ENCODE assay signal across 8 cellular contexts in genomic region chr2:73071452-73072399, GRCh38. TPM values are rescaled to one million over a fixed set of nuclear protein-coding genes. Genes with fewer than 3 reads are reported as not detected.
DNase-seq lines count a peak whose midpoint lies in the region; ATAC-seq and TF ChIP-seq lines count a peak whose summit lies in the region.

Gene SFXN5, minus strand, starts transcription at chr2:73071712. Its CDS starts 7 bp downstream, at chr2:73071705.

- CTCF ChIA-PET in Calu3 (lab: Charles Lee) = interaction anchor here (0.7 kb wide), 1 partner anchor 105 kb away, joined by 4 read pairs; no protein-coding TSS in a partner anchor

- peak; percentile 68 for ATAC-seq in GM21423 (IDR thresholded peaks at IDR 0.05; ENCODE audit: unreplicated experiment)

- no peaks in the 10 kb centered on the region for H3K36me3 ChIP-seq in HUES64 (ENCODE audit: insufficient read depth, low read length)
- no peaks in the 10 kb centered on the region for H3K36me3 ChIP-seq in OCI-LY1 (ENCODE audit: insufficient read depth, low read length)

- H3K27ac ChIP-seq in HUES64 (ENCODE audit: low read depth, low read length) (peak within 1 kb of the TSS; percentile 90), OCI-LY1 (ENCODE audit: low read depth, low read length, poor library complexity, severe bottlenecking) (peak within 1 kb of the TSS; percentile 39)

- intact Hi-C loops in Calu3 (cut with micrococcal nuclease; ENCODE audit: unreplicated experiment) = loop anchor here (5.0 to 10.0 kb wide), 2 partner anchors 77 to 91 kb away; no protein-coding TSS in a partner anchor

- no peaks in the 10 kb centered on the region for H3K9me3 Mint-ChIP-seq in Calu3 (ENCODE audit: low read depth, unreplicated experiment)
- no peaks in the 10 kb centered on the region for H3K9me3 Mint-ChIP-seq in endothelial cell (ENCODE audit: unreplicated experiment)

- H3K4me2 ChIP-seq in OCI-LY1 (ENCODE audit: low read length) = peak within 1 kb of the TSS; percentile 97

- H3K79me2 ChIP-seq in OCI-LY1 (ENCODE audit: insufficient read depth, low read length) = no peaks in the 10 kb centered on the region

- H3K27me3 ChIP-seq in HUES64 (ENCODE audit: insufficient read depth, low read length) (no peaks in the 10 kb centered on the region), OCI-LY1 (ENCODE audit: insufficient read depth, low read length) (no peaks in the 10 kb centered on the region; the same call in 1 of the 2 replicates)

- H3K9ac ChIP-seq in HUES64 (ENCODE audit: low read depth, low read length) (peak within 1 kb of the TSS; percentile 88), OCI-LY1 (ENCODE audit: low read length) (peak within 1 kb of the TSS; percentile 81)

- DNase-seq in Calu3 (peak; percentile 92), endothelial cell (ENCODE audit: low spot score) (peak; percentile 92), midbrain (lab: John Stamatoyannopoulos, UW) (peak; percentile 93)
- peak; percentile 85 for DNase-seq in activated CD8-positive, alpha-beta memory T cell treated with anti-CD3 and anti-CD28 coated beads, Interleukin-2, amount 50 U/mL, for 4 hours
- DNase-seq in stimulated activated CD8-positive, alpha-beta memory T cell treated with anti-CD3 and anti-CD28 coated beads, Interleukin-2, amount 100 ng/mL, for 1 hour (ENCODE audit: low read depth in 2 of 2) = peak; percentile 73 to 81

- no peaks in the 10 kb centered on the region for H3K9me2 ChIP-seq in OCI-LY1 (ENCODE audit: low read depth, low read length)

- H3K9me3 ChIP-seq in HUES64 (ENCODE audit: insufficient read depth, low read depth, low read length) (no peaks in the 10 kb centered on the region), OCI-LY1 (ENCODE audit: low read length) (no peaks in the 10 kb centered on the region)

- H4K20me1 ChIP-seq in OCI-LY1 (ENCODE audit: insufficient read depth, low read length) = no peaks in the 10 kb centered on the region

- peaks cover 25% of the 10 kb centered on the region for H3K4me1 Mint-ChIP-seq in Calu3 (ENCODE audit: low read depth, unreplicated experiment)
- H3K4me1 Mint-ChIP-seq in endothelial cell (ENCODE audit: unreplicated experiment) = peaks cover 32% of the 10 kb centered on the region

- H3K27me3 Mint-ChIP-seq in Calu3 (ENCODE audit: unreplicated experiment) (no peaks in the 10 kb centered on the region), endothelial cell (ENCODE audit: unreplicated experiment) (peaks cover 16% of the 10 kb centered on the region)

- no TSS peak for BruUV-seq in Calu3 (replicated peaks; lab: Mats Ljungman, UMichigan)

- H3F3A ChIP-seq in OCI-LY1 (ENCODE audit: insufficient read depth, low read length) = no peaks in the 10 kb centered on the region

- no peak for TF ChIP-seq CTCF in Calu3 (IDR thresholded peaks at IDR 0.05; ENCODE audit: unreplicated experiment)
- peak; percentile 9; the same call in 1 of the 2 replicates for TF ChIP-seq CTCF in OCI-LY1 (IDR thresholded peaks at IDR 0.05; ENCODE audit: low read length)
- TF ChIP-seq CTCF in endothelial cell (IDR thresholded peaks at IDR 0.05; ENCODE audit: unreplicated experiment) = no peak

- H3K4me3 ChIP-seq in HUES64 (ENCODE audit: low read length) = peak within 1 kb of the TSS; percentile 85
- peak within 1 kb of the TSS; percentile 93 for H3K4me3 ChIP-seq in OCI-LY1 (ENCODE audit: low read depth, low read length, poor library complexity, severe bottlenecking)

- peak within 1 kb of the TSS; percentile 86 for H2AFZ ChIP-seq in OCI-LY1 (ENCODE audit: low read length)

- 5% methylated on average over 69 of the region's 69 CpGs for WGBS in HUES64

- H3K4me3 Mint-ChIP-seq in Calu3 (ENCODE audit: low read depth, unreplicated experiment) = peak within 1 kb of the TSS; percentile 86
- H3K4me3 Mint-ChIP-seq in endothelial cell (ENCODE audit: unreplicated experiment) = peak within 1 kb of the TSS; percentile 94

- H3K36me3 Mint-ChIP-seq in Calu3 (ENCODE audit: insufficient read depth, unreplicated experiment) (peaks cover 35% of the 10 kb centered on the region), endothelial cell (ENCODE audit: low read depth, unreplicated experiment) (peaks cover 25% of the 10 kb centered on the region)

- H3K4me1 ChIP-seq in HUES64 (ENCODE audit: insufficient read depth, low read length) (peaks cover 18% of the 10 kb centered on the region; the same call in 1 of the 2 replicates), OCI-LY1 (ENCODE audit: insufficient read depth, low read length, severe bottlenecking) (peaks cover 21% of the 10 kb centered on the region)

- peak within 1 kb of the TSS; percentile 92 for H3K27ac Mint-ChIP-seq in Calu3 (ENCODE audit: unreplicated experiment)
- peak within 1 kb of the TSS; percentile 90 for H3K27ac Mint-ChIP-seq in endothelial cell (ENCODE audit: unreplicated experiment)

RNA-seq across cellular contexts. Expression of gene SFXN5, which starts in this region (rescaled TPM):
- total RNA-seq in Calu3 (2022) (11.3 and 16.4 TPM in 2 replicates), endothelial cell (ENCODE audit: unreplicated experiment) (29.8 TPM)
- polyA plus RNA-seq in HUES64 (2013, experiment 1 of 2) = 17.9 TPM
- polyA plus RNA-seq in HUES64 (2013, experiment 2 of 2) = 13.3 TPM

Comparison
In these comparisons a context has a peak if more than half of its experiments do, and no peak if none do; other contexts are left out.
1. Peak in every context shown above with its lines: DNase-seq, ATAC-seq, H3K4me3 ChIP-seq and H3K27ac ChIP-seq.